9 cellular contexts compared by ENCODE assay signal in genomic region chr4:15805583-15806517, GRCh38. TPM values are rescaled to one million over a fixed set of nuclear protein-coding genes. Genes with fewer than 3 reads are reported as not detected.
A peak's percentile ranks its signal among the peaks of the same experiment; 100 is the strongest.
DNase-seq lines count a peak whose midpoint lies in the region; ATAC-seq, FAIRE-seq and TF ChIP-seq lines count a peak whose summit lies in the region.
"Had no signal": no experiment of that assay in that cellular context is flagged by ENCODE, and none has a peak within 500 bp of the region (broad histone marks: within the 10 kb centered on the region; RNA-seq: fewer than 3 reads in every experiment).

No MANE protein-coding gene starts in this region.

- peak; percentile 71 to 74 for ATAC-seq in upper lobe of left lung (ENCODE audit: low FRiP score in 2 of 2)

- H3K36me3 ChIP-seq in HEK293 (ENCODE audit: control insufficient read depth in 2 of 2, insufficient read depth in 1 of 2, low read length in 2 of 2) (no peaks in the 10 kb centered on the region), upper lobe of left lung (no peaks in the 10 kb centered on the region)

- no peaks in the 10 kb centered on the region for H3K4me1 ChIP-seq in HEK293 (ENCODE audit: control insufficient read depth, insufficient read depth, low read length)
- H3K4me1 ChIP-seq in upper lobe of left lung = peaks cover 0 to 2% (median 0%) of the 10 kb centered on the region in 4 donors

- H3K27ac ChIP-seq in HEK293 (ENCODE audit: extremely low read depth, low read depth, low read length) (no peak overlapping the region), dorsolateral prefrontal cortex (no peak overlapping the region), upper lobe of left lung (no peak overlapping the region)
- H3K27ac ChIP-seq: skin epidermis had no signal

- CTCF ChIA-PET in HEK293 (lab: Yijun Ruan, JAX) = interaction anchor here (0.5 to 5.5 kb wide), 56 partner anchors 8 to 741 kb away, joined by 3 to 48 read pairs (median 4); partner anchors contain the start of genes FAM200B and FBXL5

- peak; percentile 92 for FAIRE-seq in A204.1 (lab: Jason Lieb, UNC)

- TF ChIP-seq EP300 in upper lobe of left lung (IDR thresholded peaks at IDR 0.05) = no peak

- POLR2A ChIA-PET in HEK293 (lab: Yijun Ruan, JAX) = interaction anchor here (1.1 kb wide), 1 partner anchor 150 kb away, joined by 4 read pairs; no protein-coding TSS in a partner anchor

- DNase-seq in GDM1 (lab: John Stamatoyannopoulos, UW) (peak; percentile 49), NCI-H1105 treated with DMSO at 0.1 percent for 48 hours (lab: John Stamatoyannopoulos, UW) (peak; percentile 40), T-helper 1 cell (peak in 3 of 5 donors; percentile 9 to 47 (median 32)), dorsolateral prefrontal cortex (peak in 2 of 10 donors; percentile 7 to 29), medulla oblongata (ENCODE audit: extremely low spot score) (peak; percentile 65), upper lobe of left lung (peak in 1 of 2 donors; percentile 30)

- WGBS in upper lobe of left lung, 2 donors = 48 to 62% methylated on average over 5 of the region's 5 CpGs

- H3K9me3 ChIP-seq in HEK293 (ENCODE audit: control insufficient read depth, insufficient read depth, low read depth, low read length) = no peaks in the 10 kb centered on the region
- H3K9me3 ChIP-seq in upper lobe of left lung = no peaks in the 10 kb centered on the region

- no peak for TF ChIP-seq POLR2A in upper lobe of left lung (IDR thresholded peaks at IDR 0.05)

- H3K4me3 ChIP-seq in HEK293 (ENCODE audit: low read depth, low read length) (no peak overlapping the region), dorsolateral prefrontal cortex (no peak overlapping the region), upper lobe of left lung (no peak overlapping the region)
- H3K4me3 ChIP-seq: skin epidermis had no signal

- H3K27me3 ChIP-seq in dorsolateral prefrontal cortex (no peaks in the 10 kb centered on the region), upper lobe of left lung (no peaks in the 10 kb centered on the region)

- intact Hi-C loops in dorsolateral prefrontal cortex (cut with DNase I) = loop anchor here (5.0 to 10.0 kb wide), 2 partner anchors 151 to 196 kb away; partner anchors contain the start of gene FBXL5 (in 1 of the 2)

- TF ChIP-seq CTCF in HEK293 (tag by site-specific recombination; IDR thresholded peaks at IDR 0.05) = peak; percentile 30; the same call in 1 of the 2 replicates
- TF ChIP-seq CTCF in dorsolateral prefrontal cortex (IDR thresholded peaks at IDR 0.05 in 54 of 56, conservative IDR thresholded peaks at IDR 0.05 in 2 of 56; ENCODE audit: low read depth in 1 of 56, partially characterized antibody in 56 of 56) = peak; percentile 35 to 78 (median 66)
- peak; percentile 52 to 76 (median 66) for TF ChIP-seq CTCF in upper lobe of left lung (IDR thresholded peaks at IDR 0.05)

TF ChIP-seq in HEK293, 187 proteins besides CTCF, POLR2A, EP300 and RAD21:
- TF ChIP-seq KLF17 (tag by site-specific recombination; IDR thresholded peaks at IDR 0.05) (no peak), ZNF654 (tag by site-specific recombination; IDR thresholded peaks at IDR 0.05; ENCODE audit: low read depth) (peak; percentile 92)

RNA-seq across cellular contexts. Expression of gene CD38, which starts 27.7 kb away (rescaled TPM):
- total RNA-seq in dorsolateral prefrontal cortex (10 to 100 TPM in 37 of 120 experiments, 1 to 10 TPM in 83; 1.1 to 23.5 (median 7.0) TPM), upper lobe of left lung (10 to 100 TPM in 5 of 6 donors, 1 to 10 TPM in 1; 8.5 to 72.3 (median 28.3) TPM)
